Comparison of ENCODE assay signal across 1 cellular context in genomic region chr4:151522790-151523332, GRCh38.
TF ChIP-seq lines count a peak whose summit lies in the region.

No MANE protein-coding gene starts in this region.

TF ChIP-seq in GM23338, 12 proteins besides CTCF, POLR2A, EP300 and RAD21 (continued from another document):
- TF ChIP-seq ZNF462 (CRISPR knock-in tag; IDR thresholded peaks at IDR 0.05) (no peak), ZNF331 (CRISPR knock-in tag; IDR thresholded peaks at IDR 0.05; ENCODE audit: low read depth) (no peak), ETS1 (IDR thresholded peaks at IDR 0.05) (no peak), REST (IDR thresholded peaks at IDR 0.05; ENCODE audit: unreplicated experiment) (no peak), EZH2 (IDR thresholded peaks at IDR 0.05; ENCODE audit: low read depth, unreplicated experiment) (no peak), CREB1 (CRISPR knock-in tag; IDR thresholded peaks at IDR 0.05; ENCODE audit: low read depth) (no peak), POLR2AphosphoS5 (IDR thresholded peaks at IDR 0.05; ENCODE audit: low read depth) (no peak), JUNB (IDR thresholded peaks at IDR 0.05; ENCODE audit: unreplicated experiment) (no peak), EZH2phosphoT487 (IDR thresholded peaks at IDR 0.05; ENCODE audit: unreplicated experiment) (no peak)
